Comparison of ENCODE assay signal across 1 cellular context in the genomic region with DNA sequence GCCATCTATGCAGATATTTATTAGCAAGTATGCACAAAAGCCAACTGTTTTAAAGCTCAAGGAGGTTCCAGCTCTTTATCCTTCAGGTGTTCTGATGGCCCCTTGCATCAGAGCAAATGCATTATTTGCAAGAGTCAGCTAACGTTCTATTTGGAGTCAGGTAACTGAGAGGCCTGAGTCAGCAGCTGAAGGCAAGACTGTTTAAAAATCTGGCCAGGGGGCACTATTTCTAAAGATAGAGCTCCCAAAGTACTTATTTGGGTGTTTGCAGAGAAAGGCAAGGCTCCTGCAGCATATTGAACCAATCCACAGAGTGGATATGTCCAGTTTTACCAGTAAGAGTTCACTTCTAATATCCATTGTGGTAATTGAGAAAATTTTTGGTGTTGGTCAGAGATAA.
TF ChIP-seq lines count a peak whose summit lies in the region.

No MANE protein-coding gene starts in this region.

TF ChIP-seq in H1, 55 proteins besides CTCF, POLR2A, EP300 and RAD21:
- peak; percentile 75 for TF ChIP-seq MAFK (IDR thresholded peaks at IDR 0.05; ENCODE audit: low read depth, low read length)
- peak; percentile 52; the same call in 1 of the 2 replicates for TF ChIP-seq BACH1 (IDR thresholded peaks at IDR 0.05; ENCODE audit: low read length)
- no peak for TF ChIP-seq SAP30 (IDR thresholded peaks at IDR 0.05; ENCODE audit: insufficient read depth, insufficient replicate concordance, low read length)
